In the genomic region with DNA sequence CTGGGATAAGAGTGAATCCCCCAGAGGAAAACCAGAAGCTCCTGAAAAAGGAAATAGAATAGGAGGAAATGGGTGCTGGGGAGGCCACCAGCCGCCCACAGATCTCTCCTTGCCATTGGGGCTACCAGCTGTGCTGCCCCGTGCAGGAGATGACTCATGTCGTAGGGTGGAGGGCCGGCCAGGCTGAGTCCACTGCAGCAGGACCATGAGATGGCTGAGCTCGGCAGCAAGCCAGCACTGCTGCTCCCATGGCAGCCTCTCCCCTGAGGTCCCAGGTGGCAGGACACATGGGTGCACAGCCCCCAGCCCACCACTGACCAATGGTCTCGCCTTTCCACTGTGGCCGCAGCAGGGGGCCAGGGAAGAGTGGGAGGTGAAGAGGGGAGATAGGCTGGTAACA, we compare ENCODE assay signal across 1 cellular context.
A peak's percentile ranks its signal among the peaks of the same experiment; 100 is the strongest.
TF ChIP-seq lines count a peak whose summit lies in the region.

No MANE protein-coding gene starts in this region.

TF ChIP-seq in K562, 482 proteins besides CTCF, POLR2A, EP300 and RAD21:
- TF ChIP-seq ILF3 (IDR thresholded peaks at IDR 0.05; ENCODE audit: borderline replicate concordance) (no peak), ZBTB12 (CRISPR knock-in tag; IDR thresholded peaks at IDR 0.05) (no peak), ZNF263 (CRISPR knock-in tag; IDR thresholded peaks at IDR 0.05; ENCODE audit: borderline replicate concordance) (no peak), NFIC (IDR thresholded peaks at IDR 0.05) (peak; percentile 53; the same call in 1 of the 2 replicates), SIX5 (IDR thresholded peaks at IDR 0.05; ENCODE audit: borderline replicate concordance in 1 of 2, insufficient read depth in 1 of 2, low read depth in 1 of 2, low read length in 2 of 2) (no peak), CEBPB (tag; IDR thresholded peaks at IDR 0.05) (no peak), MYNN (IDR thresholded peaks at IDR 0.05) (no peak), MYNN (CRISPR knock-in tag; IDR thresholded peaks at IDR 0.05) (no peak), CBFA2T3 (IDR thresholded peaks at IDR 0.05) (peak; percentile 31), GABPB1 (CRISPR knock-in tag; IDR thresholded peaks at IDR 0.05) (no peak), JUND (IDR thresholded peaks at IDR 0.05; ENCODE audit: borderline replicate concordance, low read depth, low read length) (peak; percentile 62; the same call in 1 of the 2 replicates), JUND (tag; IDR thresholded peaks at IDR 0.05; ENCODE audit: borderline replicate concordance, low read depth, low read length) (no peak), ZNF354B (CRISPR knock-in tag; IDR thresholded peaks at IDR 0.05) (no peak), MED1 (CRISPR knock-in tag; IDR thresholded peaks at IDR 0.05; ENCODE audit: borderline replicate concordance) (no peak), TAF15 (IDR thresholded peaks at IDR 0.05; ENCODE audit: low read depth, low read length) (no peak), ZMIZ1 (IDR thresholded peaks at IDR 0.05; ENCODE audit: low read depth in 2 of 2, low read length in 2 of 2) (no peak), CREM (IDR thresholded peaks at IDR 0.05; ENCODE audit: low read depth) (no peak), EGR1 (conservative IDR thresholded peaks at IDR 0.05) (peak; percentile 20; the same call in 1 of the 2 replicates), ZFP30 (CRISPR knock-in tag; IDR thresholded peaks at IDR 0.05; ENCODE audit: borderline replicate concordance) (no peak), GTF2F1 (IDR thresholded peaks at IDR 0.05; ENCODE audit: low read depth, low read length) (no peak), ETS2 (tag; IDR thresholded peaks at IDR 0.05; ENCODE audit: borderline replicate concordance, poor library complexity, severe bottlenecking) (no peak), NKRF (IDR thresholded peaks at IDR 0.05; ENCODE audit: borderline replicate concordance) (no peak), KLF1 (tag; IDR thresholded peaks at IDR 0.05) (no peak)
- TF ChIP-seq, protein P1, sequence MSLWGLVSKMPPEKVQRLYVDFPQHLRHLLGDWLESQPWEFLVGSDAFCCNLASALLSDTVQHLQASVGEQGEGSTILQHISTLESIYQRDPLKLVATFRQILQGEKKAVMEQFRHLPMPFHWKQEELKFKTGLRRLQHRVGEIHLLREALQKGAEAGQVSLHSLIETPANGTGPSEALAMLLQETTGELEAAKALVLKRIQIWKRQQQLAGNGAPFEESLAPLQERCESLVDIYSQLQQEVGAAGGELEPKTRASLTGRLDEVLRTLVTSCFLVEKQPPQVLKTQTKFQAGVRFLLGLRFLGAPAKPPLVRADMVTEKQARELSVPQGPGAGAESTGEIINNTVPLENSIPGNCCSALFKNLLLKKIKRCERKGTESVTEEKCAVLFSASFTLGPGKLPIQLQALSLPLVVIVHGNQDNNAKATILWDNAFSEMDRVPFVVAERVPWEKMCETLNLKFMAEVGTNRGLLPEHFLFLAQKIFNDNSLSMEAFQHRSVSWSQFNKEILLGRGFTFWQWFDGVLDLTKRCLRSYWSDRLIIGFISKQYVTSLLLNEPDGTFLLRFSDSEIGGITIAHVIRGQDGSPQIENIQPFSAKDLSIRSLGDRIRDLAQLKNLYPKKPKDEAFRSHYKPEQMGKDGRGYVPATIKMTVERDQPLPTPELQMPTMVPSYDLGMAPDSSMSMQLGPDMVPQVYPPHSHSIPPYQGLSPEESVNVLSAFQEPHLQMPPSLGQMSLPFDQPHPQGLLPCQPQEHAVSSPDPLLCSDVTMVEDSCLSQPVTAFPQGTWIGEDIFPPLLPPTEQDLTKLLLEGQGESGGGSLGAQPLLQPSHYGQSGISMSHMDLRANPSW (CRISPR knock-in tag; IDR thresholded peaks at IDR 0.05) = no peak
